12 cellular contexts compared by ENCODE assay signal in genomic region chrX:48045410-48046311, GRCh38. TPM values are rescaled to one million over a fixed set of nuclear protein-coding genes. Genes with fewer than 3 reads are reported as not detected.
DNase-seq lines count a peak whose midpoint lies in the region; ATAC-seq, FAIRE-seq and TF ChIP-seq lines count a peak whose summit lies in the region.
"Had no signal": no experiment of that assay in that cellular context is flagged by ENCODE, and none has a peak within 500 bp of the region (broad histone marks: within the 10 kb centered on the region; RNA-seq: fewer than 3 reads in every experiment).

No MANE protein-coding gene starts in this region.

- no peaks in the 10 kb centered on the region for H3K79me2 ChIP-seq in endothelial cell of umbilical vein (ENCODE audit: control insufficient read depth, insufficient read depth, low read length)

- H2BK15ac ChIP-seq in IMR-90 (ENCODE audit: low read depth, low read length) = no peak overlapping the region

- no peak overlapping the region for H2BK5ac ChIP-seq in IMR-90 (ENCODE audit: low read depth, low read length, poor library complexity, severe bottlenecking)

- H3K36me3 ChIP-seq in A673 (ENCODE audit: insufficient read depth, low read length, poor library complexity, severe bottlenecking) = no peaks in the 10 kb centered on the region
- no peaks in the 10 kb centered on the region for H3K36me3 ChIP-seq in IMR-90 (ENCODE audit: control insufficient read depth, insufficient read depth, low read length)
- no peaks in the 10 kb centered on the region for H3K36me3 ChIP-seq in endothelial cell of umbilical vein (ENCODE audit: control insufficient read depth in 2 of 2, extremely low read depth in 1 of 2, insufficient read depth in 2 of 2, low read length in 2 of 2)
- H3K36me3 ChIP-seq in mesodermal cell (ENCODE audit: control insufficient read depth, insufficient read depth, low read length) = no peaks in the 10 kb centered on the region
- H3K36me3 ChIP-seq: tibial artery had no signal

- H3K4me3 ChIP-seq in A673 (ENCODE audit: low read depth, low read length, poor library complexity, severe bottlenecking) (no peak overlapping the region), IMR-90 (ENCODE audit: insufficient read depth, low read depth, low read length) (no peak overlapping the region), endothelial cell of umbilical vein (replicated peaks in 1 of 3; ENCODE audit: insufficient read depth in 1 of 3, low read depth in 1 of 3, low read length in 3 of 3) (no peak overlapping the region), mesodermal cell (ENCODE audit: extremely low read depth, insufficient read depth, low read length, poor library complexity, severe bottlenecking) (no peak overlapping the region)
- H3K4me3 ChIP-seq: tibial artery had no signal

- H4K5ac ChIP-seq in IMR-90 (ENCODE audit: low read depth, low read length) = no peak overlapping the region

- no TSS peak for BruUV-seq in A673 (replicated peaks; lab: Mats Ljungman, UMichigan)
- BruUV-seq in IMR-90 (replicated peaks; lab: Mats Ljungman, UMichigan) = no TSS peak
- no TSS peak for BruUV-seq in endothelial cell of umbilical vein (replicated peaks; lab: Mats Ljungman, UMichigan)

- H2AK9ac ChIP-seq in IMR-90 (replicated peaks; ENCODE audit: low read depth, low read length, poor library complexity) = no peak overlapping the region

- no peak overlapping the region for H3K14ac ChIP-seq in IMR-90 (replicated peaks; ENCODE audit: low read depth, low read length)

- H3K4me3 Mint-ChIP-seq in chondrocyte (ENCODE audit: unreplicated experiment) = no peak overlapping the region

- 49% methylated on average over 2 of the region's 8 CpGs; no CpG with 5 or more reads in 1 of the 2 experiments for WGBS in IMR-90 (ENCODE audit: extremely low coverage in 2 of 2, insufficient read length in 1 of 2), 2 experiments
- WGBS in mesodermal cell (ENCODE audit: insufficient coverage in 2 of 2), 2 experiments = 90% methylated on average over 3 of the region's 8 CpGs; no CpG with 5 or more reads in 1 of the 2 experiments

- H3K27ac ChIP-seq in A673 (ENCODE audit: low read depth, low read length, poor library complexity, severe bottlenecking) = peak overlapping the region; percentile 74
- peak overlapping the region; percentile 56; the same call in 1 of the 2 replicates for H3K27ac ChIP-seq in IMR-90 (ENCODE audit: insufficient read depth, low read length)
- H3K27ac ChIP-seq in endothelial cell of umbilical vein (ENCODE audit: insufficient read depth, low read depth, low read length) = no peak overlapping the region
- H3K27ac ChIP-seq in mesodermal cell (ENCODE audit: low read depth, low read length, severe bottlenecking) = peak overlapping the region; percentile 83
- H3K27ac ChIP-seq: tibial artery had no signal

- FAIRE-seq in endothelial cell of umbilical vein (lab: Jason Lieb, UNC) = peak; percentile 98

- H2AFZ ChIP-seq in IMR-90 (replicated peaks; ENCODE audit: low read length, poor library complexity) (no peak overlapping the region), endothelial cell of umbilical vein (ENCODE audit: low read depth, low read length) (no peak overlapping the region)

- no peak overlapping the region for H3K18ac ChIP-seq in IMR-90 (ENCODE audit: low read depth, low read length)

- H4K20me1 ChIP-seq in IMR-90 (ENCODE audit: insufficient read depth, low read length) (no peaks in the 10 kb centered on the region), endothelial cell of umbilical vein (replicated peaks; ENCODE audit: control insufficient read depth, extremely low read depth, insufficient read depth, low read length) (no peaks in the 10 kb centered on the region)

- POLR2A ChIA-PET in A673 (lab: Charles Lee; ENCODE audit: low non-redundant PET) = no interaction called here
- POLR2A ChIA-PET in IMR-90 (lab: Charles Lee; ENCODE audit: unreplicated experiment) = no interaction called here
- POLR2A ChIA-PET in endothelial cell of umbilical vein (lab: Charles Lee) = no interaction called here

- H3K36me3 Mint-ChIP-seq in chondrocyte (ENCODE audit: low read depth) = no peaks in the 10 kb centered on the region

- intact Hi-C loops in A673 (cut with micrococcal nuclease; ENCODE audit: unreplicated experiment) = no loop called here
- intact Hi-C loops in IMR-90 (cut with micrococcal nuclease) = no loop called here
- intact Hi-C loops in endothelial cell of umbilical vein (cut with micrococcal nuclease) = no loop called here

- no peak overlapping the region for H3K56ac ChIP-seq in IMR-90 (ENCODE audit: extremely low read depth, insufficient read depth, low read length)

- CTCF ChIA-PET in A673 (lab: Charles Lee) (no interaction called here), IMR-90 (lab: Yijun Ruan, JAX) (no interaction called here), endothelial cell of umbilical vein (lab: Charles Lee) (interaction anchor here (0.7 kb wide), 1 partner anchor 253 kb away, joined by 4 read pairs; no protein-coding TSS in a partner anchor)

- no peak overlapping the region for H2AK5ac ChIP-seq in IMR-90 (ENCODE audit: low read depth, low read length)

- TF ChIP-seq CTCF in A673 (conservative IDR thresholded peaks at IDR 0.05; ENCODE audit: low read depth, low read length) (no peak), IMR-90 (conservative IDR thresholded peaks at IDR 0.05; ENCODE audit: low read depth, low read length) (no peak), endothelial cell of umbilical vein (IDR thresholded peaks at IDR 0.05; ENCODE audit: extremely low read depth in 1 of 2, insufficient read depth in 1 of 2, low read depth in 1 of 2, low read length in 2 of 2) (no peak), chondrocyte (IDR thresholded peaks at IDR 0.05) (no peak)

- H3K27me3 ChIP-seq in A673 (replicated peaks; ENCODE audit: insufficient read depth, low read depth, low read length, poor library complexity) (no peaks in the 10 kb centered on the region), IMR-90 (ENCODE audit: control insufficient read depth, insufficient read depth, low read length) (no peaks in the 10 kb centered on the region), endothelial cell of umbilical vein (ENCODE audit: control insufficient read depth in 2 of 2, insufficient read depth in 2 of 2, low read length in 2 of 2) (no peaks in the 10 kb centered on the region)
- H3K27me3 ChIP-seq: tibial artery had no signal

- no peak for TF ChIP-seq POLR2A in IMR-90 (IDR thresholded peaks at IDR 0.05; ENCODE audit: low read depth, low read length)
- no peak for TF ChIP-seq POLR2A in endothelial cell of umbilical vein (IDR thresholded peaks at IDR 0.05; ENCODE audit: low read depth, low read length)

- H3K79me1 ChIP-seq in IMR-90 (ENCODE audit: low read depth in 1 of 2, low read length in 2 of 2) = no peaks in the 10 kb centered on the region

- H3K9me1 ChIP-seq in IMR-90 (ENCODE audit: insufficient read depth, low read length) (no peaks in the 10 kb centered on the region), endothelial cell of umbilical vein (replicated peaks; ENCODE audit: control insufficient read depth, extremely low read depth, insufficient read depth, low read length) (no peaks in the 10 kb centered on the region)

- H3K9me3 ChIP-seq in A673 (ENCODE audit: low read depth, low read length, poor library complexity, severe bottlenecking) (no peaks in the 10 kb centered on the region), IMR-90 (ENCODE audit: control insufficient read depth, insufficient read depth, low read length) (no peaks in the 10 kb centered on the region), endothelial cell of umbilical vein (replicated peaks; ENCODE audit: control insufficient read depth, insufficient read depth, low read length) (no peaks in the 10 kb centered on the region), mesodermal cell (ENCODE audit: control insufficient read depth, low read length) (no peaks in the 10 kb centered on the region)
- H3K9me3 ChIP-seq: tibial artery had no signal

- H3K9me3 Mint-ChIP-seq in chondrocyte (ENCODE audit: low read depth) = peaks cover 20% of the 10 kb centered on the region

- H2BK120ac ChIP-seq in IMR-90 (ENCODE audit: low read depth, low read length) = no peak overlapping the region

- H4K91ac ChIP-seq in IMR-90 (ENCODE audit: insufficient read depth, low read depth, low read length) = no peak overlapping the region

- H3K23ac ChIP-seq in IMR-90 (ENCODE audit: low read depth, low read length) = no peak overlapping the region

- DNase-seq in A673 (ENCODE audit: low spot score) (peak; percentile 93), IMR-90 (peak; percentile 77), endothelial cell of umbilical vein (ENCODE audit: low read depth, low spot score) (peak; percentile 43), occipital lobe (lab: John Stamatoyannopoulos, UW) (no peak), chondrocyte (ENCODE audit: low spot score) (no peak), DMS153 (lab: John Stamatoyannopoulos, UW) (no peak)
- DNase-seq: left colon, NCI-H2029 had no signal

- no peak overlapping the region for H3K9ac ChIP-seq in IMR-90 (ENCODE audit: low read depth, low read length)
- H3K9ac ChIP-seq in endothelial cell of umbilical vein (replicated peaks; ENCODE audit: extremely low read depth, insufficient read depth, low read length) = no peak overlapping the region

- ATAC-seq in IMR-90 (ENCODE audit: low read depth) (peak; percentile 65), HG02852 (IDR thresholded peaks at IDR 0.05; ENCODE audit: unreplicated experiment) (no peak)
- ATAC-seq: left colon had no signal

- dilution Hi-C loops in IMR-90 (cut with HindIII; ENCODE audit: low sequenced_read_pairs, unreplicated experiment) = no loop called here
- dilution Hi-C loops in endothelial cell of umbilical vein (cut with MboI; ENCODE audit: extremely low pct_ligation_motif_present, low sequenced_read_pairs) = no loop called here

- H3K4me1 ChIP-seq in A673 (ENCODE audit: insufficient read depth, low read length, poor library complexity, severe bottlenecking) = peaks cover 16% of the 10 kb centered on the region
- H3K4me1 ChIP-seq in IMR-90 (ENCODE audit: control insufficient read depth, insufficient read depth, low read length) = peaks cover 2% of the 10 kb centered on the region; the same call in 1 of the 2 replicates
- peaks cover 13% of the 10 kb centered on the region for H3K4me1 ChIP-seq in endothelial cell of umbilical vein (ENCODE audit: control insufficient read depth, extremely low read depth, insufficient read depth, low read length)
- peaks cover 5% of the 10 kb centered on the region for H3K4me1 ChIP-seq in mesodermal cell (ENCODE audit: control insufficient read depth, insufficient read depth, low read length, poor library complexity, severe bottlenecking)
- H3K4me1 ChIP-seq: tibial artery had no signal

- H4K8ac ChIP-seq in IMR-90 (ENCODE audit: low read depth in 2 of 2, low read length in 2 of 2) = no peak overlapping the region; a peak in 1 of 4 replicates

- H3K4me2 ChIP-seq in IMR-90 (ENCODE audit: low read depth, low read length) = no peak overlapping the region
- no peak overlapping the region for H3K4me2 ChIP-seq in endothelial cell of umbilical vein (ENCODE audit: insufficient read depth, low read length)

- H3K4me1 Mint-ChIP-seq in chondrocyte (ENCODE audit: low read depth) = peaks cover 7% of the 10 kb centered on the region

- no peak overlapping the region for H2BK20ac ChIP-seq in IMR-90 (ENCODE audit: low read depth, low read length)

- H3K4ac ChIP-seq in IMR-90 (ENCODE audit: low read depth, low read length) = peak overlapping the region; percentile 48; the same call in 1 of the 2 replicates

- no peaks in the 10 kb centered on the region for H3K27me3 Mint-ChIP-seq in chondrocyte (ENCODE audit: low read depth)

- TF ChIP-seq RAD21 in IMR-90 (IDR thresholded peaks at IDR 0.05; ENCODE audit: low read length) = no peak

- in situ Hi-C loops in IMR-90 (cut with MboI; ENCODE audit: low sequenced_read_pairs) = loop anchor here (25.0 kb wide), 1 partner anchor 508 kb away; no protein-coding TSS in a partner anchor

- H3K27ac Mint-ChIP-seq in chondrocyte (ENCODE audit: unreplicated experiment) = no peak overlapping the region

RNA-seq across cellular contexts. Expression of gene ZNF630, which starts 25.8 kb away (rescaled TPM):
- total RNA-seq in A673 (2021) (0.31 and 1.6 TPM in 2 replicates), IMR-90 (2012; rRNA removed) (0.28 and 0.54 TPM in 2 replicates), endothelial cell of umbilical vein (1.5 and 1.6 TPM in 2 replicates), occipital lobe (8.4 TPM), chondrocyte (2.0 to 2.7 TPM (median 2.1 TPM) in 3 replicates)
- polyA plus RNA-seq in IMR-90 (2012; rRNA removed) (0.24 TPM in 2 replicates), endothelial cell of umbilical vein (0.87 and 1.0 TPM in 2 replicates)
- polyA plus RNA-seq in IMR-90 (2012; cell fraction: cytosol; rRNA removed) = 0.02 and 0.16 TPM in 2 replicates
- 0.20 and 1.1 TPM in 2 replicates for polyA plus RNA-seq in IMR-90 (2012; cell fraction: nucleus; rRNA removed; ENCODE audit: low replicate concordance)
- 1.6 TPM in 2 replicates for polyA plus RNA-seq in endothelial cell of umbilical vein (2011; cell fraction: cytosol; rRNA removed)
- 2.6 and 2.9 TPM in 2 replicates for polyA plus RNA-seq in endothelial cell of umbilical vein (2011; cell fraction: nucleus; rRNA removed)
- 1.6 TPM in 2 replicates for polyA plus RNA-seq in endothelial cell of umbilical vein (2012)
- 1.5 and 3.0 TPM in 2 replicates for polyA minus RNA-seq in endothelial cell of umbilical vein
- not detected for polyA minus RNA-seq in endothelial cell of umbilical vein (2011; cell fraction: cytosol; rRNA and poly(A)+ RNA removed)
- 1.3 and 2.5 TPM in 2 replicates for polyA minus RNA-seq in endothelial cell of umbilical vein (2011; cell fraction: nucleus; rRNA and poly(A)+ RNA removed)
- polyA plus RNA-seq in mesodermal cell (2013, experiment 1 of 2) = 1.7 TPM
- 2.4 TPM for polyA plus RNA-seq in mesodermal cell (2013, experiment 2 of 2)

RNA-seq across cellular contexts. Expression of gene SPACA5, which starts 38.9 kb away (rescaled TPM):
- total RNA-seq in A673 (2021) (not detected in 2 replicates), IMR-90 (2012; rRNA removed) (not detected in 2 replicates), endothelial cell of umbilical vein (not detected in 2 replicates), occipital lobe (not detected), chondrocyte (not detected in 3 replicates)
- polyA plus RNA-seq in IMR-90 (2012; rRNA removed) (not detected in 2 replicates), endothelial cell of umbilical vein (not detected in 2 replicates)
- polyA plus RNA-seq in IMR-90 (2012; cell fraction: cytosol; rRNA removed) = not detected in 2 replicates
- not detected in 2 replicates for polyA plus RNA-seq in IMR-90 (2012; cell fraction: nucleus; rRNA removed; ENCODE audit: low replicate concordance)
- polyA plus RNA-seq in endothelial cell of umbilical vein (2011; cell fraction: cytosol; rRNA removed) = not detected in 2 replicates
- not detected in 2 replicates for polyA plus RNA-seq in endothelial cell of umbilical vein (2011; cell fraction: nucleus; rRNA removed)
- not detected in 2 replicates for polyA plus RNA-seq in endothelial cell of umbilical vein (2012)
- polyA minus RNA-seq in endothelial cell of umbilical vein = not detected in 2 replicates
- polyA minus RNA-seq in endothelial cell of umbilical vein (2011; cell fraction: cytosol; rRNA and poly(A)+ RNA removed) = not detected
- polyA minus RNA-seq in endothelial cell of umbilical vein (2011; cell fraction: nucleus; rRNA and poly(A)+ RNA removed) = not detected in 2 replicates
- polyA plus RNA-seq in mesodermal cell (2013, experiment 1 of 2) = not detected
- polyA plus RNA-seq in mesodermal cell (2013, experiment 2 of 2) = not detected
- total RNA-seq: activated CD8-positive, alpha-beta memory T cell treated with anti-CD3 and anti-CD28 coated beads for 36 hours; left colon had no signal

RNA-seq across cellular contexts. Expression of gene ZNF182, which starts 41.9 kb away (rescaled TPM):
- total RNA-seq in A673 (2021) (6.4 and 6.5 TPM in 2 replicates), IMR-90 (2012; rRNA removed) (3.0 and 3.3 TPM in 2 replicates), endothelial cell of umbilical vein (3.6 and 3.9 TPM in 2 replicates), occipital lobe (7.2 TPM), chondrocyte (3.4 to 4.3 TPM (median 4.2 TPM) in 3 replicates)
- polyA plus RNA-seq in IMR-90 (2012; rRNA removed) (1.3 and 1.7 TPM in 2 replicates), endothelial cell of umbilical vein (0.62 and 0.90 TPM in 2 replicates)
- polyA plus RNA-seq in IMR-90 (2012; cell fraction: cytosol; rRNA removed) = 0.30 and 0.38 TPM in 2 replicates
- polyA plus RNA-seq in IMR-90 (2012; cell fraction: nucleus; rRNA removed; ENCODE audit: low replicate concordance) = 0.51 and 5.2 TPM in 2 replicates
- 1.5 TPM in 2 replicates for polyA plus RNA-seq in endothelial cell of umbilical vein (2011; cell fraction: cytosol; rRNA removed)
- polyA plus RNA-seq in endothelial cell of umbilical vein (2011; cell fraction: nucleus; rRNA removed) = 5.5 and 5.8 TPM in 2 replicates
- 2.1 and 2.4 TPM in 2 replicates for polyA plus RNA-seq in endothelial cell of umbilical vein (2012)
- 1.0 and 1.3 TPM in 2 replicates for polyA minus RNA-seq in endothelial cell of umbilical vein
- polyA minus RNA-seq in endothelial cell of umbilical vein (2011; cell fraction: cytosol; rRNA and poly(A)+ RNA removed) = 4.2 TPM
- polyA minus RNA-seq in endothelial cell of umbilical vein (2011; cell fraction: nucleus; rRNA and poly(A)+ RNA removed) = 1.3 and 1.6 TPM in 2 replicates
- 6.7 TPM for polyA plus RNA-seq in mesodermal cell (2013, experiment 1 of 2)
- polyA plus RNA-seq in mesodermal cell (2013, experiment 2 of 2) = 7.3 TPM

Comparison
In these comparisons a context has a peak if more than half of its experiments do, and no peak if none do; other contexts are left out.
1. DNase-seq: peak in A673 (single experiment), IMR-90 (single experiment) and endothelial cell of umbilical vein (single experiment); none in occipital lobe (single experiment), chondrocyte (single experiment) and DMS153 (single experiment).